9 cellular contexts compared by ENCODE assay signal in genomic region chr6:34709386-34709785, GRCh38. TPM values are rescaled to one million over a fixed set of nuclear protein-coding genes. Genes with fewer than 3 reads are reported as not detected.
A peak's percentile ranks its signal among the peaks of the same experiment; 100 is the strongest.
DNase-seq lines count a peak whose midpoint lies in the region; ATAC-seq and TF ChIP-seq lines count a peak whose summit lies in the region.
"Had no signal": no experiment of that assay in that cellular context is flagged by ENCODE, and none has a peak within 500 bp of the region (broad histone marks: within the 10 kb centered on the region; RNA-seq: fewer than 3 reads in every experiment).

No MANE protein-coding gene starts in this region.

- H3K27me3 ChIP-seq in HAP-1 (ENCODE audit: low read depth): no peaks in the 10 kb centered on the region
- H3K27me3 ChIP-seq: BLaER1 had no signal

- no peak for TF ChIP-seq CTCF in fibroblast of pulmonary artery (IDR thresholded peaks at IDR 0.05; ENCODE audit: low read length, missing control alignments)

- H3K4me3 ChIP-seq in fibroblast of pulmonary artery (replicated peaks; ENCODE audit: low read depth, low read length) (no peak overlapping the region), HAP-1 (no peak overlapping the region)
- H3K4me3 ChIP-seq: BLaER1 had no signal

- peaks cover 13% of the 10 kb centered on the region for H3K4me1 ChIP-seq in HAP-1

- DNase-seq in AG20443 (ENCODE audit: low spot score) (peak; percentile 65), RPMI7951 (ENCODE audit: low read depth) (peak; percentile 70), fibroblast of pulmonary artery (ENCODE audit: low read depth) (peak; percentile 83), occipital lobe (lab: John Stamatoyannopoulos, UW) (peak; percentile 34), activated gamma-delta T cell treated with Interleukin-2 at 50 U/mL for 16 hours (no peak), HAP-1 (ENCODE audit: low spot score in 2 of 2) (no peak)
- no peak for DNase-seq in activated CD4-positive, alpha-beta T cell treated with anti-CD3 and anti-CD28 coated beads, Interleukin-2, amount 50 U/mL, for 4 hours

- in situ Hi-C loops in HAP-1 (cut with MboI; ENCODE audit: low sequenced_read_pairs): no loop called here

- no peaks in the 10 kb centered on the region for H3K9me3 ChIP-seq in HAP-1
- H3K9me3 ChIP-seq: BLaER1 had no signal

- ATAC-seq in GM21423 (IDR thresholded peaks at IDR 0.05; ENCODE audit: unreplicated experiment): no peak

- H3K36me3 ChIP-seq in HAP-1 (replicated peaks): no peaks in the 10 kb centered on the region
- H3K36me3 ChIP-seq: BLaER1 had no signal

RNA-seq across cellular contexts. Expression of gene ILRUN, which starts 12.8 kb away (rescaled TPM):
- total RNA-seq in RPMI7951 (2014; rRNA removed; shearing (Covaris generic)): 33.9 and 36.8 TPM in 2 replicates
- total RNA-seq in occipital lobe: 21.7 TPM

RNA-seq across cellular contexts. Expression of gene SNRPC, which starts 47.9 kb away (rescaled TPM):
- 258 and 293 TPM in 2 replicates for total RNA-seq in RPMI7951 (2014; rRNA removed; shearing (Covaris generic))
- 20.6 TPM for total RNA-seq in occipital lobe

Comparison
In these comparisons a context has a peak if more than half of its experiments do, and no peak if none do; other contexts are left out.
1. DNase-seq: peak in AG20443 (single experiment), RPMI7951 (single experiment), fibroblast of pulmonary artery (single experiment) and occipital lobe (single experiment); none in activated CD4-positive, alpha-beta T cell treated with anti-CD3 and anti-CD28 coated beads, Interleukin-2, amount 50 U/mL, for 4 hours (0 of 2), activated gamma-delta T cell treated with Interleukin-2 at 50 U/mL for 16 hours (single experiment) and HAP-1 (0 of 2).
2. RNA of gene SNRPC, which starts 47.9 kb away (total RNA-seq): 258 to 293 TPM in RPMI7951; 20.6 TPM in occipital lobe (single experiment); every median in the first group is over 10 times any median in the second.